9 cellular contexts compared by ENCODE assay signal in genomic region chr1:58857673-58858343, GRCh38.
A peak's percentile ranks its signal among the peaks of the same experiment; 100 is the strongest.
DNase-seq lines count a peak whose midpoint lies in the region; ATAC-seq and TF ChIP-seq lines count a peak whose summit lies in the region.
"Had no signal": no experiment of that assay in that cellular context is flagged by ENCODE, and none has a peak within 500 bp of the region (broad histone marks: within the 10 kb centered on the region; RNA-seq: fewer than 3 reads in every experiment).

No MANE protein-coding gene starts in this region.

- peak overlapping the region; percentile 1 for H3K27ac ChIP-seq in KOPT-K1 (ENCODE audit: low read depth, low read length, poor library complexity, severe bottlenecking)
- H3K27ac ChIP-seq in neural progenitor cell, result no peak overlapping the region
- H3K27ac ChIP-seq in adrenal gland, result no peak overlapping the region

- intact Hi-C loops in adrenal gland (cut with DNase I), result no loop called here
- intact Hi-C loops in CD14-positive monocyte (cut with micrococcal nuclease), result no loop called here

- WGBS in adrenal gland, 4 donors, result 89 to 94% (median 94%) methylated on average over 1 of the region's 1 CpG

- H3K4me3 Mint-ChIP-seq in neural progenitor cell (no peak overlapping the region), CD14-positive monocyte (no peak overlapping the region)
- H3K4me3 Mint-ChIP-seq: brain had no signal

- no peak overlapping the region for H3K4me2 ChIP-seq in neural progenitor cell

- H3K27ac Mint-ChIP-seq in neural progenitor cell (no peak overlapping the region), CD14-positive monocyte (no peak overlapping the region)

- TF ChIP-seq CTCF in neural progenitor cell (IDR thresholded peaks at IDR 0.05) (no peak), adrenal gland (IDR thresholded peaks at IDR 0.05) (no peak), CD14-positive monocyte (IDR thresholded peaks at IDR 0.05) (no peak)

- H3K27me3 ChIP-seq in neural progenitor cell, result no peaks in the 10 kb centered on the region
- no peaks in the 10 kb centered on the region for H3K27me3 ChIP-seq in adrenal gland

- H3K36me3 Mint-ChIP-seq in neural progenitor cell (no peaks in the 10 kb centered on the region), CD14-positive monocyte (no peaks in the 10 kb centered on the region)
- H3K36me3 Mint-ChIP-seq: brain had no signal

- H3K4me1 Mint-ChIP-seq in neural progenitor cell (peaks cover 25% of the 10 kb centered on the region), CD14-positive monocyte (peaks cover 24% of the 10 kb centered on the region)

- peak overlapping the region; percentile 7 for H2AFZ ChIP-seq in neural progenitor cell (replicated peaks)

- no peaks in the 10 kb centered on the region for H4K20me1 ChIP-seq in neural progenitor cell (ENCODE audit: low read depth)

- H3K79me2 ChIP-seq in neural progenitor cell (ENCODE audit: low read depth), result no peaks in the 10 kb centered on the region

- H3K4me1 ChIP-seq in neural progenitor cell (peaks cover 21% of the 10 kb centered on the region), adrenal gland (replicated peaks in 1 of 2) (peaks cover 0 to 6% of the 10 kb centered on the region in 2 donors)

- H3K9me3 ChIP-seq in KOPT-K1 (ENCODE audit: insufficient read depth, low read length, poor library complexity, severe bottlenecking), result no peaks in the 10 kb centered on the region
- H3K9me3 ChIP-seq in neural progenitor cell (ENCODE audit: low read depth), result no peaks in the 10 kb centered on the region
- no peaks in the 10 kb centered on the region for H3K9me3 ChIP-seq in adrenal gland (replicated peaks in 1 of 3)

- ATAC-seq in GM19025 (IDR thresholded peaks at IDR 0.05; ENCODE audit: low read depth, unreplicated experiment), result peak; percentile 82
- peak; percentile 91 for ATAC-seq in HG02588 (IDR thresholded peaks at IDR 0.05; ENCODE audit: unreplicated experiment)

- H3K27me3 Mint-ChIP-seq in neural progenitor cell (ENCODE audit: insufficient read depth, low read depth) (peaks cover 4% of the 10 kb centered on the region), CD14-positive monocyte (ENCODE audit: low read depth in 3 of 3) (peaks cover 0 to 8% (median 5%) of the 10 kb centered on the region in 3 donors)

- no peak for TF ChIP-seq POLR2A in adrenal gland (IDR thresholded peaks at IDR 0.05)

- no peaks in the 10 kb centered on the region for H3K36me3 ChIP-seq in KOPT-K1 (ENCODE audit: insufficient read depth, low read length)
- H3K36me3 ChIP-seq in neural progenitor cell, result no peaks in the 10 kb centered on the region
- no peaks in the 10 kb centered on the region for H3K36me3 ChIP-seq in adrenal gland (replicated peaks in 1 of 2)

- H3K9me3 Mint-ChIP-seq in neural progenitor cell (no peaks in the 10 kb centered on the region), CD14-positive monocyte (peaks cover 0 to 7% (median 0%) of the 10 kb centered on the region in 7 donors)
- H3K9me3 Mint-ChIP-seq: brain had no signal

- H3K4me3 ChIP-seq in neural progenitor cell, result no peak overlapping the region
- no peak overlapping the region for H3K4me3 ChIP-seq in adrenal gland

- no peak overlapping the region for H3K9ac ChIP-seq in neural progenitor cell

- DNase-seq in neural progenitor cell (ENCODE audit: low spot score) (no peak), adrenal gland (no peak), cortex of kidney (lab: John Stamatoyannopoulos, UW) (no peak), CD14-positive monocyte (ENCODE audit: low spot score) (no peak)
- DNase-seq: stimulated activated CD4-positive, alpha-beta T cell treated with anti-CD3 and anti-CD28 coated beads, Interleukin-2, amount 100 ng/mL, for 48 hours had no signal

- H3F3A ChIP-seq in neural progenitor cell (ENCODE audit: low read depth), result peaks cover 13% of the 10 kb centered on the region
